ENCODE assay signal across 9 cellular contexts in genomic region chr6:125749112-125749863, GRCh38. TPM values are rescaled to one million over a fixed set of nuclear protein-coding genes. Genes with fewer than 3 reads are reported as not detected.
DNase-seq lines count a peak whose midpoint lies in the region; ATAC-seq lines count a peak whose summit lies in the region.
"Had no signal": no experiment of that assay in that cellular context is flagged by ENCODE, and none has a peak within 500 bp of the region (broad histone marks: within the 10 kb centered on the region; RNA-seq: fewer than 3 reads in every experiment).

Gene HEY2 (plus strand): TSS chr6:125749632. CDS start chr6:125749777, 145 bp downstream.

- H3K27me3 ChIP-seq in BLaER1, result peaks cover 73% of the 10 kb centered on the region

- DNase-seq in NCI-H526 treated with DMSO at 0.1 percent for 48 hours (lab: John Stamatoyannopoulos, UW), result peak; percentile 48
- peak; percentile 67 to 71 for DNase-seq in activated CD8-positive, alpha-beta memory T cell treated with anti-CD3 and anti-CD28 coated beads for 4 hours (ENCODE audit: low read depth in 2 of 2)
- DNase-seq in effector CD4-positive, alpha-beta T cell, result peak; percentile 65
- peak; percentile 93 to 94 for DNase-seq in lung microvascular endothelial cell (ENCODE audit: low read depth in 2 of 2)
- DNase-seq in stimulated activated CD4-positive, alpha-beta T cell treated with anti-CD3 and anti-CD28 coated beads, TNF-alpha, amount 100 ng/mL, for 1 hour (ENCODE audit: low read depth in 3 of 3, low spot score in 1 of 3), result peak; percentile 47 to 71 (median 67)

- H3K36me3 ChIP-seq in BLaER1, result no peaks in the 10 kb centered on the region

- peak within 1 kb of the TSS; percentile 98 for H3K4me2 ChIP-seq in BLaER1

- H3K27ac ChIP-seq in BLaER1, result no peak within 1 kb of the TSS

- H3K4me1 ChIP-seq in BLaER1, result peaks cover 30% of the 10 kb centered on the region

- H3K4me3 ChIP-seq in BLaER1, result peak within 1 kb of the TSS; percentile 75

- H3K9me3 ChIP-seq in BLaER1, result no peaks in the 10 kb centered on the region

- peaks cover 29% of the 10 kb centered on the region for H4K20me1 ChIP-seq in BLaER1

- peak; percentile 92 for ATAC-seq in GM19324 (IDR thresholded peaks at IDR 0.05; ENCODE audit: low FRiP score, unreplicated experiment)
- ATAC-seq in HG03457 (IDR thresholded peaks at IDR 0.05; ENCODE audit: unreplicated experiment), result peak; percentile 90

- H3K9ac ChIP-seq in BLaER1, result no peak within 1 kb of the TSS; the same call in 1 of the 2 replicates

RNA-seq across cellular contexts. Expression of gene HEY2, which starts in this region (rescaled TPM):
- 0.22 TPM in 1 of 2 replicates, not detected in the other for total RNA-seq in lung microvascular endothelial cell
- total RNA-seq: T-helper 1 cell treated with Interleukin-12 subunit alpha and Interleukin-12 subunit beta and Interleukin-4 antibody, amounts not matched to agents 30 ng/mL and 1 ng/mL, for 36 hours had no signal

Comparison
In these comparisons a context has a peak if more than half of its experiments do, and no peak if none do; other contexts are left out.
1. Peak in DNase-seq in lung microvascular endothelial cell; RNA of the gene not detected or under 1 TPM.